9 cellular contexts compared by ENCODE assay signal in genomic region chr5:181173027-181173419, GRCh38. TPM values are rescaled to one million over a fixed set of nuclear protein-coding genes. Genes with fewer than 3 reads are reported as not detected.
DNase-seq lines count a peak whose midpoint lies in the region; ATAC-seq and TF ChIP-seq lines count a peak whose summit lies in the region.
"Had no signal": no experiment of that assay in that cellular context is flagged by ENCODE, and none has a peak within 500 bp of the region (broad histone marks: within the 10 kb centered on the region; RNA-seq: fewer than 3 reads in every experiment).

No MANE protein-coding gene starts in this region.

- intact Hi-C loops in activated CD4-positive, alpha-beta T cell treated with anti-CD3 and anti-CD28 coated beads, Interleukin-2, amount 10 ng/mL, durations not matched to agents 24 days and 14 days (cut with micrococcal nuclease): loop anchor here (1.0 to 2.0 kb wide), 4 partner anchors 9 to 50 kb away; partner anchors contain the start of gene TRIM41
- intact Hi-C loops in sigmoid colon (cut with DNase I): no loop called here

- H3K27ac Mint-ChIP-seq in activated CD4-positive, alpha-beta T cell treated with anti-CD3 and anti-CD28 coated beads, Interleukin-2, amount 10 ng/mL, durations not matched to agents 24 days and 14 days: peak overlapping the region; percentile 91
- peak overlapping the region; percentile 98 for H3K27ac Mint-ChIP-seq in activated naive CD8-positive, alpha-beta T cell treated with anti-CD3 and anti-CD28 coated beads, Interleukin-2, amount 10 ng/mL, durations not matched to agents 7 days and 5 days
- H3K27ac Mint-ChIP-seq in progenitor cell of endocrine pancreas: peak overlapping the region; percentile 47

- peak; percentile 9 for ATAC-seq in HG03469 (IDR thresholded peaks at IDR 0.05; ENCODE audit: unreplicated experiment)
- peak; percentile 45 for ATAC-seq in activated naive CD8-positive, alpha-beta T cell treated with anti-CD3 and anti-CD28 coated beads, Interleukin-2, amount 10 ng/mL, durations not matched to agents 7 days and 5 days (ENCODE audit: low read depth)

- no peak overlapping the region for H3K27ac ChIP-seq in sigmoid colon

- DNase-seq in activated CD4-positive, alpha-beta T cell treated with anti-CD3 and anti-CD28 coated beads, Interleukin-2, amount 10 ng/mL, durations not matched to agents 24 days and 14 days: no peak
- no peak for DNase-seq in activated CD4-positive, alpha-beta T cell treated with anti-CD3 and anti-CD28 coated beads for 1 hour
- DNase-seq in activated naive CD8-positive, alpha-beta T cell treated with anti-CD3 and anti-CD28 coated beads, Interleukin-2, amount 10 ng/mL, durations not matched to agents 7 days and 5 days: no peak
- no peak for DNase-seq in progenitor cell of endocrine pancreas (ENCODE audit: low spot score, unreplicated experiment)
- DNase-seq in sigmoid colon: no peak
- no peak for DNase-seq in NCI-H82 treated with DMSO at 0.1 percent for 48 hours (lab: John Stamatoyannopoulos, UW; ENCODE audit: unreplicated experiment)
- no peak for DNase-seq in NAMALWA (ENCODE audit: low spot score)

- WGBS in sigmoid colon, 2 donors: 8 to 9% methylated on average over 11 of the region's 11 CpGs

- H3K4me1 ChIP-seq in sigmoid colon: peaks cover 0 to 23% (median 7%) of the 10 kb centered on the region in 4 donors

- TF ChIP-seq CTCF in progenitor cell of endocrine pancreas (IDR thresholded peaks at IDR 0.05; ENCODE audit: unreplicated experiment) (peak; percentile 28), sigmoid colon (IDR thresholded peaks at IDR 0.05) (no peak)

- peaks cover 47% of the 10 kb centered on the region for H3K27me3 Mint-ChIP-seq in activated CD4-positive, alpha-beta T cell treated with anti-CD3 and anti-CD28 coated beads, Interleukin-2, amount 10 ng/mL, durations not matched to agents 24 days and 14 days
- H3K27me3 Mint-ChIP-seq in activated naive CD8-positive, alpha-beta T cell treated with anti-CD3 and anti-CD28 coated beads, Interleukin-2, amount 10 ng/mL, durations not matched to agents 7 days and 5 days: peaks cover 19% of the 10 kb centered on the region
- H3K27me3 Mint-ChIP-seq in progenitor cell of endocrine pancreas: peaks cover 81% of the 10 kb centered on the region

- no peak overlapping the region for H3K4me3 ChIP-seq in sigmoid colon
- H3K4me3 ChIP-seq: skin epidermis had no signal

- TF ChIP-seq POLR2A in sigmoid colon (IDR thresholded peaks at IDR 0.05): no peak

- peak overlapping the region; percentile 85 for H3K4me3 Mint-ChIP-seq in activated CD4-positive, alpha-beta T cell treated with anti-CD3 and anti-CD28 coated beads, Interleukin-2, amount 10 ng/mL, durations not matched to agents 24 days and 14 days
- peak overlapping the region; percentile 97 for H3K4me3 Mint-ChIP-seq in activated naive CD8-positive, alpha-beta T cell treated with anti-CD3 and anti-CD28 coated beads, Interleukin-2, amount 10 ng/mL, durations not matched to agents 7 days and 5 days
- H3K4me3 Mint-ChIP-seq in progenitor cell of endocrine pancreas (ENCODE audit: low read depth): peak overlapping the region; percentile 7

- H3K9me3 Mint-ChIP-seq in activated CD4-positive, alpha-beta T cell treated with anti-CD3 and anti-CD28 coated beads, Interleukin-2, amount 10 ng/mL, durations not matched to agents 24 days and 14 days: no peaks in the 10 kb centered on the region
- no peaks in the 10 kb centered on the region for H3K9me3 Mint-ChIP-seq in activated naive CD8-positive, alpha-beta T cell treated with anti-CD3 and anti-CD28 coated beads, Interleukin-2, amount 10 ng/mL, durations not matched to agents 7 days and 5 days
- H3K9me3 Mint-ChIP-seq in progenitor cell of endocrine pancreas (ENCODE audit: low read depth): no peaks in the 10 kb centered on the region

- no peaks in the 10 kb centered on the region for H3K36me3 ChIP-seq in sigmoid colon

- peaks cover 3% of the 10 kb centered on the region for H3K36me3 Mint-ChIP-seq in activated CD4-positive, alpha-beta T cell treated with anti-CD3 and anti-CD28 coated beads, Interleukin-2, amount 10 ng/mL, durations not matched to agents 24 days and 14 days (ENCODE audit: low read depth)
- H3K36me3 Mint-ChIP-seq in activated naive CD8-positive, alpha-beta T cell treated with anti-CD3 and anti-CD28 coated beads, Interleukin-2, amount 10 ng/mL, durations not matched to agents 7 days and 5 days: no peaks in the 10 kb centered on the region
- no peaks in the 10 kb centered on the region for H3K36me3 Mint-ChIP-seq in progenitor cell of endocrine pancreas (ENCODE audit: insufficient read depth)

- no peak for TF ChIP-seq EP300 in sigmoid colon (IDR thresholded peaks at IDR 0.05)

- peaks cover 41% of the 10 kb centered on the region for H3K4me1 Mint-ChIP-seq in activated CD4-positive, alpha-beta T cell treated with anti-CD3 and anti-CD28 coated beads, Interleukin-2, amount 10 ng/mL, durations not matched to agents 24 days and 14 days
- peaks cover 42% of the 10 kb centered on the region for H3K4me1 Mint-ChIP-seq in activated naive CD8-positive, alpha-beta T cell treated with anti-CD3 and anti-CD28 coated beads, Interleukin-2, amount 10 ng/mL, durations not matched to agents 7 days and 5 days
- H3K4me1 Mint-ChIP-seq in progenitor cell of endocrine pancreas (ENCODE audit: low read depth): peaks cover 13% of the 10 kb centered on the region

- no peaks in the 10 kb centered on the region for H3K9me3 ChIP-seq in sigmoid colon

- H3K27me3 ChIP-seq in sigmoid colon: peaks cover 33 to 83% (median 72%) of the 10 kb centered on the region in 3 donors

- POLR2A ChIA-PET in activated naive CD8-positive, alpha-beta T cell treated with anti-CD3 and anti-CD28 coated beads, Interleukin-2, amount 10 ng/mL, durations not matched to agents 7 days and 5 days (lab: Charles Lee): interaction anchor here (0.6 to 3.4 kb wide), 13 partner anchors 9 to 342 kb away, joined by 3 to 23 read pairs (median 6); partner anchors contain the start of genes RACK1 and TRIM7

RNA-seq across cellular contexts. Expression of gene OR2V2, which starts 25.6 kb away (rescaled TPM):
- not detected in 2 replicates for total RNA-seq in activated CD4-positive, alpha-beta T cell treated with anti-CD3 and anti-CD28 coated beads, Interleukin-2, amount 10 ng/mL, durations not matched to agents 24 days and 14 days
- not detected for total RNA-seq in activated naive CD8-positive, alpha-beta T cell treated with anti-CD3 and anti-CD28 coated beads, Interleukin-2, amount 10 ng/mL, durations not matched to agents 7 days and 5 days
- total RNA-seq in progenitor cell of endocrine pancreas (not detected in 2 replicates), sigmoid colon (not detected)
- not detected for polyA plus RNA-seq in sigmoid colon

RNA-seq across cellular contexts. Expression of gene TRIM7, which starts 32.0 kb away (rescaled TPM):
- 2.7 TPM in 2 replicates for total RNA-seq in activated CD4-positive, alpha-beta T cell treated with anti-CD3 and anti-CD28 coated beads, Interleukin-2, amount 10 ng/mL, durations not matched to agents 24 days and 14 days
- total RNA-seq in activated naive CD8-positive, alpha-beta T cell treated with anti-CD3 and anti-CD28 coated beads, Interleukin-2, amount 10 ng/mL, durations not matched to agents 7 days and 5 days: 1 to 10 TPM; 2.5 to 2.6 TPM
- not detected in 2 replicates for total RNA-seq in progenitor cell of endocrine pancreas
- 1 to 10 TPM in 3 of 4 donors, under 1 TPM in 1; 0.55 to 2.1 (median 1.1) TPM for total RNA-seq in sigmoid colon
- 1 to 10 TPM in 2 of 3 donors, under 1 TPM in 1; 0.60 to 5.3 (median 3.2) TPM for polyA plus RNA-seq in sigmoid colon

RNA-seq across cellular contexts. Expression of gene OR2V1, which starts 42.1 kb away (rescaled TPM):
- not detected in 2 replicates for total RNA-seq in activated CD4-positive, alpha-beta T cell treated with anti-CD3 and anti-CD28 coated beads, Interleukin-2, amount 10 ng/mL, durations not matched to agents 24 days and 14 days
- total RNA-seq in activated naive CD8-positive, alpha-beta T cell treated with anti-CD3 and anti-CD28 coated beads, Interleukin-2, amount 10 ng/mL, durations not matched to agents 7 days and 5 days: not detected
- total RNA-seq in progenitor cell of endocrine pancreas: not detected in 2 replicates
- not detected for total RNA-seq in sigmoid colon
- not detected for polyA plus RNA-seq in sigmoid colon

RNA-seq across cellular contexts. Expression of gene TRIM41, which starts 50.1 kb away (rescaled TPM):
- 31.6 and 35.2 TPM in 2 replicates for total RNA-seq in activated CD4-positive, alpha-beta T cell treated with anti-CD3 and anti-CD28 coated beads, Interleukin-2, amount 10 ng/mL, durations not matched to agents 24 days and 14 days
- total RNA-seq in activated naive CD8-positive, alpha-beta T cell treated with anti-CD3 and anti-CD28 coated beads, Interleukin-2, amount 10 ng/mL, durations not matched to agents 7 days and 5 days: 10 to 100 TPM; 44.5 to 49.7 TPM
- total RNA-seq in progenitor cell of endocrine pancreas (37.4 and 37.6 TPM in 2 replicates), sigmoid colon (10 to 100 TPM in 2 of 4 donors, 1 to 10 TPM in 2; 8.2 to 15.3 (median 11.8) TPM)
- polyA plus RNA-seq in sigmoid colon: 10 to 100 TPM; 13.2 to 25.3 (median 19.0) TPM

Comparison
In these comparisons a context has a peak if more than half of its experiments do, and no peak if none do; other contexts are left out.
1. H3K27ac Mint-ChIP-seq: peak in every context shown above with its lines; median percentile 98 in activated naive CD8-positive, alpha-beta T cell treated with anti-CD3 and anti-CD28 coated beads, Interleukin-2, amount 10 ng/mL, durations not matched to agents 7 days and 5 days; 91 in activated CD4-positive, alpha-beta T cell treated with anti-CD3 and anti-CD28 coated beads, Interleukin-2, amount 10 ng/mL, durations not matched to agents 24 days and 14 days; 47 in progenitor cell of endocrine pancreas.
2. H3K4me3 Mint-ChIP-seq: peak in every context shown above with its lines; median percentile 97 in activated naive CD8-positive, alpha-beta T cell treated with anti-CD3 and anti-CD28 coated beads, Interleukin-2, amount 10 ng/mL, durations not matched to agents 7 days and 5 days; 85 in activated CD4-positive, alpha-beta T cell treated with anti-CD3 and anti-CD28 coated beads, Interleukin-2, amount 10 ng/mL, durations not matched to agents 24 days and 14 days; 7 in progenitor cell of endocrine pancreas.